8 cellular contexts compared by ENCODE assay signal in the genomic region with DNA sequence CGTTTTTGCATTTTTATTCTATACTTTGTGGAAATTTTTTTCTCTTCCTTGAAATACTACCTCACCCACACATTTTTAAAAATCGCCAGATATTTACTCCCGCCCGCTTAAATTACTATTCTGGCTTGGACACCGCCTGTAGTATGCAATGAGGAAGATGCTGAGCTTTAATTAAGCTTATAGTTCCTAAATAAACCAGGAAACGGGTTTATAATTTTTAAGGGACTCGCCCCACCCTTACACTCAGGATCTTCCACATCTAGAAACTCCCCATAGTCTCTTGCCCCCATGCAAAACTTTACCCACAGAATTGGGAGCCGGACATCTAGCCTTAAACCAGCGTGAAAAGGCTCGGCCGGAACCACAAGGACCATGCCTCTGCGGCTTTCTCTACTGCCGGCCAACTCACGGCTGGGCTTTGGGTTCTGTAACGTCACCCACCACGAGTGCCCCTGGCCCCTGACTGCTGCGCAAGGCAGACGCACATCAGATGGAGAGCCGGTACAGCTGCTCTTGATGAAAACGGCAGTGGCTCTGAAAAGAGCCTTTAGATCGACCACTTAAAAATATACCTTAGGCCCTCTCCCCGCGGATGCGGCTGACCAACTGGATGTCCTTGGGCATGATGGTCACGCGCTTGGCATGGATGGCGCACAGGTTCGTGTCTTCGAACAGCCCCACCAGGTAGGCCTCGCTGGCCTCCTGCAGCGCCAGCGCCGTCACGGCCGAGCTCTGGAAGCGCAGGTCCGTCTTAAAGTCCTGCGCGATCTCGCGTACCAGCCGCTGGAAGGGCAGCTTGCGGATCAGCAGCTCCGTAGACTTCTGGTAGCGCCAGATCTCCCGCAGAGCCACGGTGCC.
DNase-seq lines count a peak whose midpoint lies in the region; ATAC-seq and TF ChIP-seq lines count a peak whose summit lies in the region.
"Not testable (repeated sequence)": the region's sequence is repeated elsewhere in the genome, so short reads cannot be mapped to it uniquely, and the experiment has no call there.

No MANE protein-coding gene starts in this region.

- DNase-seq in Daoy (ENCODE audit: low read depth) (peak; percentile 40), NCI-H69 (lab: John Stamatoyannopoulos, UW) (peak; percentile 23), cardiac fibroblast (ENCODE audit: low read depth in 2 of 2) (peak; percentile 28 to 41), foreskin keratinocyte (peak; percentile 7 to 14), lower leg skin (ENCODE audit: low spot score in 2 of 2) (peak in 1 of 2 donors; percentile 75), psoas muscle (peak; percentile 17 to 50), thyroid gland (peak; percentile 54 to 55)
- DNase-seq in activated CD8-positive, alpha-beta memory T cell treated with anti-CD3 and anti-CD28 coated beads for 24 hours: peak; percentile 59

- not testable (repeated sequence) for H3K4me1 ChIP-seq in foreskin keratinocyte, psoas muscle, thyroid gland

- not testable (repeated sequence) for H3K36me3 ChIP-seq in psoas muscle (ENCODE audit: insufficient read depth in 1 of 2, low read depth in 1 of 2); thyroid gland

- intact Hi-C loops in lower leg skin (cut with DNase I; ENCODE audit: low total_unique reads); psoas muscle (cut with DNase I); thyroid gland (cut with DNase I): not testable (repeated sequence)

- TF ChIP-seq CTCF in cardiac fibroblast (IDR thresholded peaks at IDR 0.05; ENCODE audit: low read depth, low read length); foreskin keratinocyte (conservative IDR thresholded peaks at IDR 0.05); lower leg skin (IDR thresholded peaks at IDR 0.05); psoas muscle (IDR thresholded peaks at IDR 0.05); thyroid gland (IDR thresholded peaks at IDR 0.05): not testable (repeated sequence)

- H3K4me3 ChIP-seq in cardiac fibroblast (replicated peaks in 1 of 2; ENCODE audit: low read depth in 2 of 2, low read length in 2 of 2) (peak overlapping the region; percentile 21 to 50), lower leg skin (ENCODE audit: low read depth, poor library complexity, severe bottlenecking) (peak overlapping the region; percentile 3), psoas muscle (peak overlapping the region; percentile 58), thyroid gland (replicated peaks in 1 of 3) (peak overlapping the region in 1 of 3 donors; percentile 6)

- TF ChIP-seq POLR2A in lower leg skin (IDR thresholded peaks at IDR 0.05): not testable (repeated sequence)
- peak in 1 of 2 donors; percentile 19 for TF ChIP-seq POLR2A in thyroid gland (IDR thresholded peaks at IDR 0.05)

- H3K27ac ChIP-seq in foreskin keratinocyte: not testable (repeated sequence)
- H3K27ac ChIP-seq in psoas muscle: peak overlapping the region; percentile 16
- H3K27ac ChIP-seq in thyroid gland: peak overlapping the region in 1 of 3 donors; percentile 5

- 4 to 13% methylated on average over 6 to 28 of the region's 47 CpGs for WGBS in lower leg skin, 2 donors
- 3 to 5% (median 4%) methylated on average over 29 to 40 of the region's 47 CpGs for WGBS in psoas muscle, 3 donors
- WGBS in thyroid gland, 2 donors: 5 to 11% methylated on average over 19 to 27 of the region's 47 CpGs

- H3K27me3 ChIP-seq in foreskin keratinocyte; psoas muscle (ENCODE audit: insufficient read depth in 3 of 3, low read length in 2 of 3); thyroid gland: not testable (repeated sequence)

- H3K9me3 ChIP-seq in psoas muscle, thyroid gland: not testable (repeated sequence)

- ATAC-seq in foreskin keratinocyte (peak; percentile 25), psoas muscle (peak; percentile 48 to 64 (median 53))
